ENCODE assay signal across 16 cellular contexts in genomic region chr14:101196795-101197590, GRCh38.
DNase-seq lines count a peak whose midpoint lies in the region; ATAC-seq and TF ChIP-seq lines count a peak whose summit lies in the region.
"Had no signal": no experiment of that assay in that cellular context is flagged by ENCODE, and none has a peak within 500 bp of the region (broad histone marks: within the 10 kb centered on the region; RNA-seq: fewer than 3 reads in every experiment).

No MANE protein-coding gene starts in this region.

- H3K27me3 Mint-ChIP-seq in type B pancreatic cell, result no peaks in the 10 kb centered on the region
- H3K27me3 Mint-ChIP-seq: activated B cell treated with CpG ODN at 0.5 μM for 24 hours had no signal

- H3K4me3 ChIP-seq in SK-N-SH (ENCODE audit: low read depth in 2 of 2, low read length in 1 of 2), result no peak overlapping the region

- no peak for ATAC-seq in SK-N-SH treated with all-trans-retinoic acid at 6 μM for 48 hours
- ATAC-seq in left lobe of liver, result no peak
- no peak for ATAC-seq in HG03159 (IDR thresholded peaks at IDR 0.05; ENCODE audit: unreplicated experiment)

- H2AFZ ChIP-seq in SK-N-SH (ENCODE audit: low read depth), result no peak overlapping the region

- POLR2A ChIA-PET in SK-N-SH (lab: Yijun Ruan, JAX), result no interaction called here

- no peak for TF ChIP-seq EP300 in SK-N-SH (IDR thresholded peaks at IDR 0.05; ENCODE audit: borderline replicate concordance in 1 of 2, low read depth in 1 of 2, low read length in 1 of 2)

- H3K4me1 ChIP-seq in SK-N-SH (ENCODE audit: control insufficient read depth in 1 of 2, insufficient read depth in 2 of 2, low read depth in 1 of 2, low read length in 1 of 2), result peaks cover 0 to 20% of the 10 kb centered on the region in 2 experiments; a peak in 1 of 4 replicates

- H3K9me3 ChIP-seq in SK-N-SH, result no peaks in the 10 kb centered on the region
- H3K9me3 ChIP-seq: neutrophil had no signal

- whole genome bisulfite sequencing in SK-N-SH (ENCODE audit: low lambda C conversion rate), result 39% methylated on average over 6 of the region's 11 CpGs

- CTCF ChIA-PET in SK-N-SH (lab: Yijun Ruan, JAX), result interaction anchor here (0.6 kb wide), 1 partner anchor 40 kb away, joined by 3 read pairs; no protein-coding TSS in a partner anchor

- no peak for TF ChIP-seq RAD21 in SK-N-SH (IDR thresholded peaks at IDR 0.05; ENCODE audit: low read length)

- no peaks in the 10 kb centered on the region for H4K20me1 ChIP-seq in SK-N-SH (ENCODE audit: insufficient read depth)

- no peaks in the 10 kb centered on the region for H3K36me3 ChIP-seq in SK-N-SH (replicated peaks in 1 of 2; ENCODE audit: control insufficient read depth in 1 of 2, insufficient read depth in 2 of 2, low read length in 1 of 2)
- H3K36me3 ChIP-seq: neutrophil had no signal

- H3K9ac ChIP-seq in SK-N-SH, result no peak overlapping the region

- no peak overlapping the region for H3K27ac ChIP-seq in SK-N-SH (ENCODE audit: low read depth in 2 of 2, low read length in 1 of 2)
- H3K27ac ChIP-seq: neutrophil had no signal

- no peaks in the 10 kb centered on the region for H3K9me3 Mint-ChIP-seq in type B pancreatic cell
- H3K9me3 Mint-ChIP-seq: activated B cell treated with CpG ODN at 0.5 μM for 24 hours; T-helper 1 cell treated with Interleukin-12 subunit alpha and Interleukin-12 subunit beta and Interleukin-4 antibody, amounts not matched to agents 30 μg/mL and 1 μg/mL, for 36 hours had no signal

- TF ChIP-seq CTCF in SK-N-SH (IDR thresholded peaks at IDR 0.05) (no peak), type B pancreatic cell (conservative IDR thresholded peaks at IDR 0.05) (no peak)

- H3K27me3 ChIP-seq in SK-N-SH (ENCODE audit: insufficient read depth), result no peaks in the 10 kb centered on the region
- H3K27me3 ChIP-seq: neutrophil had no signal

- no peak overlapping the region for H3K4me2 ChIP-seq in SK-N-SH

- H3K4me1 Mint-ChIP-seq in type B pancreatic cell (ENCODE audit: unreplicated experiment), result peaks cover 9% of the 10 kb centered on the region
- H3K4me1 Mint-ChIP-seq: activated B cell treated with CpG ODN at 0.5 μM for 24 hours, CD14-positive monocyte had no signal

- no peak overlapping the region for H3K4me3 Mint-ChIP-seq in type B pancreatic cell
- H3K4me3 Mint-ChIP-seq: activated B cell treated with CpG ODN at 0.5 μM for 24 hours; CD14-positive monocyte; T-helper 1 cell treated with Interleukin-12 subunit alpha and Interleukin-12 subunit beta and Interleukin-4 antibody, amounts not matched to agents 30 μg/mL and 1 μg/mL, for 36 hours had no signal

- no peaks in the 10 kb centered on the region for H3F3A ChIP-seq in SK-N-SH (replicated peaks; ENCODE audit: insufficient read depth)

- H3K9me2 ChIP-seq in SK-N-SH, result no peaks in the 10 kb centered on the region

- H3K36me3 Mint-ChIP-seq in type B pancreatic cell, result no peaks in the 10 kb centered on the region
- H3K36me3 Mint-ChIP-seq: CD14-positive monocyte had no signal

- no peaks in the 10 kb centered on the region for H3K79me2 ChIP-seq in SK-N-SH (ENCODE audit: insufficient read depth)

- H3K27ac Mint-ChIP-seq in type B pancreatic cell, result no peak overlapping the region
- H3K27ac Mint-ChIP-seq: activated B cell treated with CpG ODN at 0.5 μM for 24 hours; T-helper 1 cell treated with Interleukin-12 subunit alpha and Interleukin-12 subunit beta and Interleukin-4 antibody, amounts not matched to agents 30 μg/mL and 1 μg/mL, for 36 hours had no signal

- DNase-seq in SK-N-SH (peak; percentile 48), SK-N-DZ (ENCODE audit: low spot score) (peak; percentile 22), left lobe of liver (ENCODE audit: low spot score) (peak; percentile 7), type B pancreatic cell (ENCODE audit: extremely low spot score, unreplicated experiment) (peak; percentile 59), NCI-H2029 (lab: John Stamatoyannopoulos, UW) (no peak), mucosa of gallbladder (ENCODE audit: low spot score) (no peak)
- DNase-seq: activated B cell treated with CpG ODN at 0.5 μM for 24 hours; DMS79 treated with DMSO at 0.1 percent for 48 hours; foreskin melanocyte; NCI-H2171 treated with DMSO at 0.1 percent for 48 hours; stimulated activated CD4-positive, alpha-beta T cell treated with anti-CD3 and anti-CD28 coated beads, Interleukin-4, amount 100 ng/mL, for 4 hours had no signal

TF ChIP-seq in SK-N-SH, 30 proteins besides CTCF, POLR2A, EP300 and RAD21:
- no peak for TF ChIP-seq PBX3 (IDR thresholded peaks at IDR 0.05)

TF ChIP-seq in SK-N-SH treated with all-trans-retinoic acid at 6 μM for 48 hours, 23 proteins besides CTCF, POLR2A, EP300 and RAD21:
- TF ChIP-seq TCF4 (CRISPR knock-in tag; IDR thresholded peaks at IDR 0.05; ENCODE audit: borderline replicate concordance) (no peak), SNAI2 (CRISPR knock-in tag; IDR thresholded peaks at IDR 0.05) (no peak), ZNF8 (CRISPR knock-in tag; IDR thresholded peaks at IDR 0.05) (no peak), GLIS3 (CRISPR knock-in tag; IDR thresholded peaks at IDR 0.05) (no peak), CSRNP3 (CRISPR knock-in tag; IDR thresholded peaks at IDR 0.05) (no peak), PATZ1 (CRISPR knock-in tag; IDR thresholded peaks at IDR 0.05; ENCODE audit: borderline replicate concordance) (no peak), ZNF70 (CRISPR knock-in tag; IDR thresholded peaks at IDR 0.05) (no peak), ZNF565 (CRISPR knock-in tag; conservative IDR thresholded peaks at IDR 0.05; ENCODE audit: low read depth) (no peak), ISL1 (CRISPR knock-in tag; IDR thresholded peaks at IDR 0.05) (no peak), ZFP3 (CRISPR knock-in tag; IDR thresholded peaks at IDR 0.05) (no peak), TOX (CRISPR knock-in tag; IDR thresholded peaks at IDR 0.05; ENCODE audit: borderline replicate concordance) (no peak), RARB (CRISPR knock-in tag; IDR thresholded peaks at IDR 0.05) (no peak), ESRRG (CRISPR knock-in tag; IDR thresholded peaks at IDR 0.05) (no peak), PPARA (CRISPR knock-in tag; IDR thresholded peaks at IDR 0.05; ENCODE audit: borderline replicate concordance) (no peak), OSR1 (CRISPR knock-in tag; IDR thresholded peaks at IDR 0.05) (no peak), CREB5 (CRISPR knock-in tag; IDR thresholded peaks at IDR 0.05; ENCODE audit: low read depth) (no peak), ZFP30 (CRISPR knock-in tag; IDR thresholded peaks at IDR 0.05) (no peak)

Comparison
In these comparisons a context has a peak if more than half of its experiments do, and no peak if none do; other contexts are left out.
1. DNase-seq: peak in SK-N-SH (single experiment), SK-N-DZ (single experiment), left lobe of liver (single experiment) and type B pancreatic cell (single experiment); none in NCI-H2029 (single experiment) and mucosa of gallbladder (single experiment).